ENCODE assay signal across 12 cellular contexts in the genomic region with DNA sequence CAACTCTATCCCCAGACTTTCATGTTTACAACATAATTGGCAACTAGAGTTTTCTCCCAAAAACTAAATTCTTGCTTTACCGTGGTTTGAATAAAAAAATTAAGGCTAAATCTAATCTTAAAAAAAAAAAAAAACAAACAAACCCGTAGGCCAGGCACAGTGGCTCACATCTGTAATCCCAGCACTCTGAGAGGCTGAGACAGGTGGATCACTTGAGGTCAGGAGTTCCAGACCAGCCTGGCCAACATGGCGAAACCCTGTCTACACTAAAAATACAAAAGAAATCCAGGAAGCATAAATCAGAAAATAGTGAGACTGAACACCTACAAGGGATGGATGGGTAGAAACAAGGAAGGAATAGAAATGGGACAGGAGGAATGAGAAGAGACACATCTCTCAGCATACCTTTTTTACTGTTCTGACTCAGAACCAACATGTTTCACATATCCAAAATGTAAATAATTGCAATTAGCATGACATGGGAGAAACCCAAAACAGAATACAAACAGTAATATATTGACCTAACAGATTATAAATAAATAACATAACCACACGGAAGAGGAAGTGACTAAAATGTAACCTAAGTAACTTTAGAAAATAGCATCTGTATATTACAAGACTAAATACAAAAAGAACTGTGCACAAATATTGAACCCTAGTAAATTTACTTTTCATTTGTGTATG. TPM values are rescaled to one million over a fixed set of nuclear protein-coding genes. Genes with fewer than 3 reads are reported as not detected.
DNase-seq lines count a peak whose midpoint lies in the region; ATAC-seq, FAIRE-seq and TF ChIP-seq lines count a peak whose summit lies in the region.
"Had no signal": no experiment of that assay in that cellular context is flagged by ENCODE, and none has a peak within 500 bp of the region (broad histone marks: within the 10 kb centered on the region; RNA-seq: fewer than 3 reads in every experiment).

No MANE protein-coding gene starts in this region.

- H3K9me3 Mint-ChIP-seq in activated T-helper 1 cell treated with anti-CD3 and anti-CD28 coated beads, Interleukin-12 subunit alpha, Interleukin-12 subunit beta, Interleukin-2, Interleukin-4 antibody, amounts not matched to agents 30 ng/mL and 10 ng/mL and 1 ng/mL, durations not matched to agents 14 hours and 24 hours and 36 hours, result no peaks in the 10 kb centered on the region

- H3K27ac Mint-ChIP-seq in activated T-helper 1 cell treated with anti-CD3 and anti-CD28 coated beads, Interleukin-12 subunit alpha, Interleukin-12 subunit beta, Interleukin-2, Interleukin-4 antibody, amounts not matched to agents 30 ng/mL and 10 ng/mL and 1 ng/mL, durations not matched to agents 14 hours and 24 hours and 36 hours, result peak overlapping the region; percentile 41

- peak; percentile 63 for FAIRE-seq in GM12892 (lab: Jason Lieb, UNC)
- FAIRE-seq: H1 had no signal

- peaks cover 41% of the 10 kb centered on the region for H3K36me3 Mint-ChIP-seq in activated T-helper 1 cell treated with anti-CD3 and anti-CD28 coated beads, Interleukin-12 subunit alpha, Interleukin-12 subunit beta, Interleukin-2, Interleukin-4 antibody, amounts not matched to agents 30 ng/mL and 10 ng/mL and 1 ng/mL, durations not matched to agents 14 hours and 24 hours and 36 hours (ENCODE audit: low read depth)

- intact Hi-C loops in activated T-helper 1 cell treated with anti-CD3 and anti-CD28 coated beads, Interleukin-12 subunit alpha, Interleukin-12 subunit beta, Interleukin-2, Interleukin-4 antibody, amounts not matched to agents 30 ng/mL and 10 ng/mL and 1 ng/mL, durations not matched to agents 14 hours and 24 hours and 36 hours (cut with micrococcal nuclease), result loop anchor here (2.0 kb wide), 2 partner anchors 15 to 21 kb away; no protein-coding TSS in a partner anchor

- no peak for DNase-seq in GM12892 (ENCODE audit: insufficient read length)
- DNase-seq in activated T-helper 1 cell treated with anti-CD3 and anti-CD28 coated beads, Interleukin-12 subunit alpha, Interleukin-12 subunit beta, Interleukin-2, Interleukin-4 antibody, amounts not matched to agents 30 ng/mL and 10 ng/mL and 1 ng/mL, durations not matched to agents 14 hours and 24 hours and 36 hours (ENCODE audit: low spot score), result no peak
- DNase-seq in NCI-H1048 (lab: John Stamatoyannopoulos, UW), result no peak
- no peak for DNase-seq in DMS114 treated with DMSO at 0.1 percent for 48 hours (lab: John Stamatoyannopoulos, UW; ENCODE audit: unreplicated experiment)
- DNase-seq in activated effector memory CD4-positive, alpha-beta T cell treated with Interleukin-2 at 50 U/mL for 16 hours, result no peak
- no peak for DNase-seq in GOT3 (lab: John Stamatoyannopoulos, UW)
- DNase-seq: Calu3, heart left ventricle, NCI-H774 had no signal

- ATAC-seq in GM19452 (IDR thresholded peaks at IDR 0.05; ENCODE audit: unreplicated experiment) (peak; percentile 73), HG02981 (IDR thresholded peaks at IDR 0.05; ENCODE audit: unreplicated experiment) (peak; percentile 73)
- ATAC-seq: heart left ventricle had no signal

- TF ChIP-seq POLR2A in GM12892 (IDR thresholded peaks at IDR 0.05; ENCODE audit: low read depth, low read length), result no peak

- no peak overlapping the region for H3K4me3 Mint-ChIP-seq in activated T-helper 1 cell treated with anti-CD3 and anti-CD28 coated beads, Interleukin-12 subunit alpha, Interleukin-12 subunit beta, Interleukin-2, Interleukin-4 antibody, amounts not matched to agents 30 ng/mL and 10 ng/mL and 1 ng/mL, durations not matched to agents 14 hours and 24 hours and 36 hours

- H3K27me3 Mint-ChIP-seq in activated T-helper 1 cell treated with anti-CD3 and anti-CD28 coated beads, Interleukin-12 subunit alpha, Interleukin-12 subunit beta, Interleukin-2, Interleukin-4 antibody, amounts not matched to agents 30 ng/mL and 10 ng/mL and 1 ng/mL, durations not matched to agents 14 hours and 24 hours and 36 hours (ENCODE audit: insufficient read depth), result no peaks in the 10 kb centered on the region

- H3K4me1 Mint-ChIP-seq in activated T-helper 1 cell treated with anti-CD3 and anti-CD28 coated beads, Interleukin-12 subunit alpha, Interleukin-12 subunit beta, Interleukin-2, Interleukin-4 antibody, amounts not matched to agents 30 ng/mL and 10 ng/mL and 1 ng/mL, durations not matched to agents 14 hours and 24 hours and 36 hours (ENCODE audit: low read depth), result peaks cover 83% of the 10 kb centered on the region

RNA-seq across cellular contexts. Expression of gene MGAT4A, which starts 17.5 kb away (rescaled TPM):
- polyA plus RNA-seq in GM12892 (2012; ENCODE audit: missing spikeins), result 20.5 TPM
- 47.0 and 49.7 TPM in 2 replicates for total RNA-seq in activated T-helper 1 cell treated with anti-CD3 and anti-CD28 coated beads, Interleukin-12 subunit alpha, Interleukin-12 subunit beta, Interleukin-2, Interleukin-4 antibody, amounts not matched to agents 30 ng/mL and 10 ng/mL and 1 ng/mL, durations not matched to agents 14 hours and 24 hours and 36 hours
